In the genomic region with DNA sequence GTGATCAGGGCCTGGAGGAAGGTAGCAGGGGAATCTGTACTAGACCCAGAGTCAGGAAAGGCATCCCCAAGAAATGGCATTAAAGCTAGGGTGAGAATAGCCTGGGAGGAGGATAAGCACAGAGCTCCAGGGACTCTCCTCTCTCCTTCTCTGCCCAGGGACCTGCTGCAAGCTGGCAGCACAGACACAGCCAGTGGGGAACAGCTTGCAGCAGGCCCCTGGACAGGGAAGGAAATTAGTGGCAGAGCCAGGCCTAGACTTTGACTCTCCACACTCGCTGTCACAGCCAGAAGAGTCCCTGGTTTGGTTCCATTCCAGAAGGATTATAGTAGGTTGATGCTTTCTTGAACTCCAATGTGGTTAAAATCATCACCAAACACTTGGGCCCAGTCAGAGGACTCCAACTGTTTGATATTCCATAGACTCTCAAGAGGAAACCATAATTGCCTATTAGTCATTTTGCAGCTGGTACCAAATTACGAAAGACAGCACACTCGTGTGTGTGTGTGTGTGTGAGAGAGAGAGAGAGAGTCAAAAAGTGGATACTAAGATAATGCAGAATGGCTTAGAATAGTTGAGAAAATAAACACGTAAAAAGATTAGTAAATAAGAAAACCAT, we compare ENCODE assay signal across 1 cellular context.
TF ChIP-seq lines count a peak whose summit lies in the region.

No MANE protein-coding gene starts in this region.

TF ChIP-seq in HEK293, 187 proteins besides CTCF, POLR2A, EP300 and RAD21 (continued from another document):
- TF ChIP-seq ZNF221 (tag by site-specific recombination; IDR thresholded peaks at IDR 0.05; ENCODE audit: borderline replicate concordance), result no peak
- TF ChIP-seq, protein P1, sequence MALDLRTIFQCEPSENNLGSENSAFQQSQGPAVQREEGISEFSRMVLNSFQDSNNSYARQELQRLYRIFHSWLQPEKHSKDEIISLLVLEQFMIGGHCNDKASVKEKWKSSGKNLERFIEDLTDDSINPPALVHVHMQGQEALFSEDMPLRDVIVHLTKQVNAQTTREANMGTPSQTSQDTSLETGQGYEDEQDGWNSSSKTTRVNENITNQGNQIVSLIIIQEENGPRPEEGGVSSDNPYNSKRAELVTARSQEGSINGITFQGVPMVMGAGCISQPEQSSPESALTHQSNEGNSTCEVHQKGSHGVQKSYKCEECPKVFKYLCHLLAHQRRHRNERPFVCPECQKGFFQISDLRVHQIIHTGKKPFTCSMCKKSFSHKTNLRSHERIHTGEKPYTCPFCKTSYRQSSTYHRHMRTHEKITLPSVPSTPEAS (tag by site-specific recombination; IDR thresholded peaks at IDR 0.05), result 0 out of 2 replicates have a peak, but pooled peaks have one; percentile 19
- no peak for TF ChIP-seq ZBTB20 (tag by site-specific recombination; IDR thresholded peaks at IDR 0.05)
- TF ChIP-seq, protein P2, sequence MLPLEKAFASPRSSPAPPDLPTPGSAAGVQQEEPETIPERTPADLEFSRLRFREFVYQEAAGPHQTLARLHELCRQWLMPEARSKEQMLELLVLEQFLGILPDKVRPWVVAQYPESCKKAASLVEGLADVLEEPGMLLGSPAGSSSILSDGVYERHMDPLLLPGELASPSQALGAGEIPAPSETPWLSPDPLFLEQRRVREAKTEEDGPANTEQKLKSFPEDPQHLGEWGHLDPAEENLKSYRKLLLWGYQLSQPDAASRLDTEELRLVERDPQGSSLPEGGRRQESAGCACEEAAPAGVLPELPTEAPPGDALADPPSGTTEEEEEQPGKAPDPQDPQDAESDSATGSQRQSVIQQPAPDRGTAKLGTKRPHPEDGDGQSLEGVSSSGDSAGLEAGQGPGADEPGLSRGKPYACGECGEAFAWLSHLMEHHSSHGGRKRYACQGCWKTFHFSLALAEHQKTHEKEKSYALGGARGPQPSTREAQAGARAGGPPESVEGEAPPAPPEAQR (tag by site-specific recombination; IDR thresholded peaks at IDR 0.05), result 0 out of 2 replicates have a peak, but pooled peaks have one; percentile 17
- TF ChIP-seq, protein P3, sequence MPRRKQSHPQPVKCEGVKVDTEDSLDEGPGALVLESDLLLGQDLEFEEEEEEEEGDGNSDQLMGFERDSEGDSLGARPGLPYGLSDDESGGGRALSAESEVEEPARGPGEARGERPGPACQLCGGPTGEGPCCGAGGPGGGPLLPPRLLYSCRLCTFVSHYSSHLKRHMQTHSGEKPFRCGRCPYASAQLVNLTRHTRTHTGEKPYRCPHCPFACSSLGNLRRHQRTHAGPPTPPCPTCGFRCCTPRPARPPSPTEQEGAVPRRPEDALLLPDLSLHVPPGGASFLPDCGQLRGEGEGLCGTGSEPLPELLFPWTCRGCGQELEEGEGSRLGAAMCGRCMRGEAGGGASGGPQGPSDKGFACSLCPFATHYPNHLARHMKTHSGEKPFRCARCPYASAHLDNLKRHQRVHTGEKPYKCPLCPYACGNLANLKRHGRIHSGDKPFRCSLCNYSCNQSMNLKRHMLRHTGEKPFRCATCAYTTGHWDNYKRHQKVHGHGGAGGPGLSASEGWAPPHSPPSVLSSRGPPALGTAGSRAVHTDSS (tag by site-specific recombination; IDR thresholded peaks at IDR 0.05), result no peak
- TF ChIP-seq ZNF114 (tag by site-specific recombination; IDR thresholded peaks at IDR 0.05), result 0 out of 2 replicates have a peak, but pooled peaks have one; percentile 24
- TF ChIP-seq ZNF350 (tag by site-specific recombination; IDR thresholded peaks at IDR 0.05), result no peak
- TF ChIP-seq, protein P4, sequence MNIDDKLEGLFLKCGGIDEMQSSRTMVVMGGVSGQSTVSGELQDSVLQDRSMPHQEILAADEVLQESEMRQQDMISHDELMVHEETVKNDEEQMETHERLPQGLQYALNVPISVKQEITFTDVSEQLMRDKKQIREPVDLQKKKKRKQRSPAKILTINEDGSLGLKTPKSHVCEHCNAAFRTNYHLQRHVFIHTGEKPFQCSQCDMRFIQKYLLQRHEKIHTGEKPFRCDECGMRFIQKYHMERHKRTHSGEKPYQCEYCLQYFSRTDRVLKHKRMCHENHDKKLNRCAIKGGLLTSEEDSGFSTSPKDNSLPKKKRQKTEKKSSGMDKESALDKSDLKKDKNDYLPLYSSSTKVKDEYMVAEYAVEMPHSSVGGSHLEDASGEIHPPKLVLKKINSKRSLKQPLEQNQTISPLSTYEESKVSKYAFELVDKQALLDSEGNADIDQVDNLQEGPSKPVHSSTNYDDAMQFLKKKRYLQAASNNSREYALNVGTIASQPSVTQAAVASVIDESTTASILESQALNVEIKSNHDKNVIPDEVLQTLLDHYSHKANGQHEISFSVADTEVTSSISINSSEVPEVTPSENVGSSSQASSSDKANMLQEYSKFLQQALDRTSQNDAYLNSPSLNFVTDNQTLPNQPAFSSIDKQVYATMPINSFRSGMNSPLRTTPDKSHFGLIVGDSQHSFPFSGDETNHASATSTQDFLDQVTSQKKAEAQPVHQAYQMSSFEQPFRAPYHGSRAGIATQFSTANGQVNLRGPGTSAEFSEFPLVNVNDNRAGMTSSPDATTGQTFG (tag by site-specific recombination; IDR thresholded peaks at IDR 0.05; ENCODE audit: borderline replicate concordance), result 0 out of 2 replicates have a peak, but pooled peaks have one; percentile 37
- TF ChIP-seq YY2 (tag by site-specific recombination; IDR thresholded peaks at IDR 0.05), result peak; percentile 51; the same call in 1 of the 2 replicates
- no peak for TF ChIP-seq ZSCAN16 (tag by site-specific recombination; IDR thresholded peaks at IDR 0.05)
- TF ChIP-seq, protein P5, sequence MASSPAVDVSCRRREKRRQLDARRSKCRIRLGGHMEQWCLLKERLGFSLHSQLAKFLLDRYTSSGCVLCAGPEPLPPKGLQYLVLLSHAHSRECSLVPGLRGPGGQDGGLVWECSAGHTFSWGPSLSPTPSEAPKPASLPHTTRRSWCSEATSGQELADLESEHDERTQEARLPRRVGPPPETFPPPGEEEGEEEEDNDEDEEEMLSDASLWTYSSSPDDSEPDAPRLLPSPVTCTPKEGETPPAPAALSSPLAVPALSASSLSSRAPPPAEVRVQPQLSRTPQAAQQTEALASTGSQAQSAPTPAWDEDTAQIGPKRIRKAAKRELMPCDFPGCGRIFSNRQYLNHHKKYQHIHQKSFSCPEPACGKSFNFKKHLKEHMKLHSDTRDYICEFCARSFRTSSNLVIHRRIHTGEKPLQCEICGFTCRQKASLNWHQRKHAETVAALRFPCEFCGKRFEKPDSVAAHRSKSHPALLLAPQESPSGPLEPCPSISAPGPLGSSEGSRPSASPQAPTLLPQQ (tag by site-specific recombination; IDR thresholded peaks at IDR 0.05), result peak; percentile 55; the same call in 1 of the 2 replicates
